ENCODE assay signal across 1 cellular context in the genomic region with DNA sequence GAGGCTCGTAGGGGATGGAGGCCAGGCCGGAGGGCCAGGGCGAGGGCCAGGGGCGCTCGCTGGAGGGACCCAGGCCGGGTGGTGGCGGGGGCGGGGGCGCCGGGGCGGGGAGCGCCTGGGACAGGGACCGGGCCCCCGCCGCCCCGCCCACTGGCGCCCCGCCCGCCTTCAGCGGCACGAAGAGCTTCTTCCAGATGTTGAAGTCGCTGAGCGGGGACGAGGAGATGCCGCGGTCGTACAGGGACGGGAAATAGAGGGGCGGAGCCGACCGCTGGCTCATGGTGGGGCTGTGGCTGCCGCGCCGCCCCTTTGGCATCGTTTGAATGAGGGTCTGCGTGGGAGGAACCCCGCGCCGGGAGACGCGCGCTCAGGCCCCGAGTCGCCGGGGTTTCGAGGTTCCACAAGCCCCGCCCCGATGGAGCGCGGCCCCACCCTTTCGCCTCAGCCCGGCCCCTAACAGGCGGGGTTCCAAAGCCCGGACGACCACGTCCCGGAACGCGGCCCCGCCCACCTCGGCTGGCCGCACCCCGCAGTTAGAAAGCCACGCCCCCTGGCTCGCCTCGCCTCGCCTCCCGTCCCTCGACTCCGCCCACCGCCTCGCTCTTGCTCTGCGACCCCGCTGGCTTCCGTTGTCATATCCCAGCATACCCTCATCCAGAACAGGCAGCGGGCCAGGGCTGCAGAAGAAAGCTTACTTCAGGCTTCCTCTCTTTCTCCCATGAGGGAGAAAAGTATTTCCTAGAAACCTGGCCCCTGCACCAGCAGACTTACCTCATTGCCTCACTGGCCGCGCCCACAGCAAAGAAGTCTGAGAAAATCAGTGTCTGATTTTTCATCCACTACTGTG.
A peak's percentile ranks its signal among the peaks of the same experiment; 100 is the strongest.
TF ChIP-seq lines count a peak whose summit lies in the region.

Gene C11orf91 (minus strand): TSS at position 402 of the 847 bp plus-strand sequence. CDS start 86 bp downstream, at position 316.

TF ChIP-seq in K562, 482 proteins besides CTCF, POLR2A, EP300 and RAD21 (continued from another document and continues in another):
- TF ChIP-seq, protein P1, sequence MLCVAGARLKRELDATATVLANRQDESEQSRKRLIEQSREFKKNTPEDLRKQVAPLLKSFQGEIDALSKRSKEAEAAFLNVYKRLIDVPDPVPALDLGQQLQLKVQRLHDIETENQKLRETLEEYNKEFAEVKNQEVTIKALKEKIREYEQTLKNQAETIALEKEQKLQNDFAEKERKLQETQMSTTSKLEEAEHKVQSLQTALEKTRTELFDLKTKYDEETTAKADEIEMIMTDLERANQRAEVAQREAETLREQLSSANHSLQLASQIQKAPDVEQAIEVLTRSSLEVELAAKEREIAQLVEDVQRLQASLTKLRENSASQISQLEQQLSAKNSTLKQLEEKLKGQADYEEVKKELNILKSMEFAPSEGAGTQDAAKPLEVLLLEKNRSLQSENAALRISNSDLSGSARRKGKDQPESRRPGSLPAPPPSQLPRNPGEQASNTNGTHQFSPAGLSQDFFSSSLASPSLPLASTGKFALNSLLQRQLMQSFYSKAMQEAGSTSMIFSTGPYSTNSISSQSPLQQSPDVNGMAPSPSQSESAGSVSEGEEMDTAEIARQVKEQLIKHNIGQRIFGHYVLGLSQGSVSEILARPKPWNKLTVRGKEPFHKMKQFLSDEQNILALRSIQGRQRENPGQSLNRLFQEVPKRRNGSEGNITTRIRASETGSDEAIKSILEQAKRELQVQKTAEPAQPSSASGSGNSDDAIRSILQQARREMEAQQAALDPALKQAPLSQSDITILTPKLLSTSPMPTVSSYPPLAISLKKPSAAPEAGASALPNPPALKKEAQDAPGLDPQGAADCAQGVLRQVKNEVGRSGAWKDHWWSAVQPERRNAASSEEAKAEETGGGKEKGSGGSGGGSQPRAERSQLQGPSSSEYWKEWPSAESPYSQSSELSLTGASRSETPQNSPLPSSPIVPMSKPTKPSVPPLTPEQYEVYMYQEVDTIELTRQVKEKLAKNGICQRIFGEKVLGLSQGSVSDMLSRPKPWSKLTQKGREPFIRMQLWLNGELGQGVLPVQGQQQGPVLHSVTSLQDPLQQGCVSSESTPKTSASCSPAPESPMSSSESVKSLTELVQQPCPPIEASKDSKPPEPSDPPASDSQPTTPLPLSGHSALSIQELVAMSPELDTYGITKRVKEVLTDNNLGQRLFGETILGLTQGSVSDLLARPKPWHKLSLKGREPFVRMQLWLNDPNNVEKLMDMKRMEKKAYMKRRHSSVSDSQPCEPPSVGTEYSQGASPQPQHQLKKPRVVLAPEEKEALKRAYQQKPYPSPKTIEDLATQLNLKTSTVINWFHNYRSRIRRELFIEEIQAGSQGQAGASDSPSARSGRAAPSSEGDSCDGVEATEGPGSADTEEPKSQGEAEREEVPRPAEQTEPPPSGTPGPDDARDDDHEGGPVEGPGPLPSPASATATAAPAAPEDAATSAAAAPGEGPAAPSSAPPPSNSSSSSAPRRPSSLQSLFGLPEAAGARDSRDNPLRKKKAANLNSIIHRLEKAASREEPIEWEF (CRISPR knock-in tag; IDR thresholded peaks at IDR 0.05): no peak
- TF ChIP-seq TARDBP (IDR thresholded peaks at IDR 0.05) (no peak), RFX7 (CRISPR knock-in tag; IDR thresholded peaks at IDR 0.05) (no peak), FOXJ3 (CRISPR knock-in tag; IDR thresholded peaks at IDR 0.05) (no peak), ZNF253 (CRISPR knock-in tag; conservative IDR thresholded peaks at IDR 0.05) (no peak), U2AF2 (optimal IDR thresholded peaks at IDR 0.05; ENCODE audit: low read depth, low read length) (no peak), CBX8 (IDR thresholded peaks at IDR 0.05; ENCODE audit: borderline replicate concordance, extremely low read depth, low read depth, low read length, poor library complexity, severe bottlenecking) (no peak), TEAD2 (tag; IDR thresholded peaks at IDR 0.05) (no peak), MGA (IDR thresholded peaks at IDR 0.05) (no peak), CBFA2T3 (IDR thresholded peaks at IDR 0.05) (no peak), ADNP (tag; IDR thresholded peaks at IDR 0.05) (no peak), TCFL5 (CRISPR knock-in tag; conservative IDR thresholded peaks at IDR 0.05) (no peak), MYC (IDR thresholded peaks at IDR 0.05; ENCODE audit: low read depth, low read length) (peak; percentile 38; the same call in 1 of the 2 replicates), MYC (CRISPR knock-in tag; IDR thresholded peaks at IDR 0.05; ENCODE audit: borderline replicate concordance, low read depth) (no peak), SRSF1 (IDR thresholded peaks at IDR 0.05; ENCODE audit: low read depth, low read length) (no peak), ZBTB34 (CRISPR knock-in tag; IDR thresholded peaks at IDR 0.05) (no peak)
- TF ChIP-seq, protein P2, sequence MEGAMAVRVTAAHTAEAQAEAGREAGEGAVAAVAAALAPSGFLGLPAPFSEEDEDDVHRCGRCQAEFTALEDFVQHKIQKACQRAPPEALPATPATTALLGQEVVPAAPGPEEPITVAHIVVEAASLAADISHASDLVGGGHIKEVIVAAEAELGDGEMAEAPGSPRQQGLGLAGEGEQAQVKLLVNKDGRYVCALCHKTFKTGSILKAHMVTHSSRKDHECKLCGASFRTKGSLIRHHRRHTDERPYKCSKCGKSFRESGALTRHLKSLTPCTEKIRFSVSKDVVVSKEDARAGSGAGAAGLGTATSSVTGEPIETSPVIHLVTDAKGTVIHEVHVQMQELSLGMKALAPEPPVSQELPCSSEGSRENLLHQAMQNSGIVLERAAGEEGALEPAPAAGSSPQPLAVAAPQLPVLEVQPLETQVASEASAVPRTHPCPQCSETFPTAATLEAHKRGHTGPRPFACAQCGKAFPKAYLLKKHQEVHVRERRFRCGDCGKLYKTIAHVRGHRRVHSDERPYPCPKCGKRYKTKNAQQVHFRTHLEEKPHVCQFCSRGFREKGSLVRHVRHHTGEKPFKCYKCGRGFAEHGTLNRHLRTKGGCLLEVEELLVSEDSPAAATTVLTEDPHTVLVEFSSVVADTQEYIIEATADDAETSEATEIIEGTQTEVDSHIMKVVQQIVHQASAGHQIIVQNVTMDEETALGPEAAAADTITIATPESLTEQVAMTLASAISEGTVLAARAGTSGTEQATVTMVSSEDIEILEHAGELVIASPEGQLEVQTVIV (CRISPR knock-in tag; IDR thresholded peaks at IDR 0.05; ENCODE audit: borderline replicate concordance): no peak
- TF ChIP-seq, protein P3, sequence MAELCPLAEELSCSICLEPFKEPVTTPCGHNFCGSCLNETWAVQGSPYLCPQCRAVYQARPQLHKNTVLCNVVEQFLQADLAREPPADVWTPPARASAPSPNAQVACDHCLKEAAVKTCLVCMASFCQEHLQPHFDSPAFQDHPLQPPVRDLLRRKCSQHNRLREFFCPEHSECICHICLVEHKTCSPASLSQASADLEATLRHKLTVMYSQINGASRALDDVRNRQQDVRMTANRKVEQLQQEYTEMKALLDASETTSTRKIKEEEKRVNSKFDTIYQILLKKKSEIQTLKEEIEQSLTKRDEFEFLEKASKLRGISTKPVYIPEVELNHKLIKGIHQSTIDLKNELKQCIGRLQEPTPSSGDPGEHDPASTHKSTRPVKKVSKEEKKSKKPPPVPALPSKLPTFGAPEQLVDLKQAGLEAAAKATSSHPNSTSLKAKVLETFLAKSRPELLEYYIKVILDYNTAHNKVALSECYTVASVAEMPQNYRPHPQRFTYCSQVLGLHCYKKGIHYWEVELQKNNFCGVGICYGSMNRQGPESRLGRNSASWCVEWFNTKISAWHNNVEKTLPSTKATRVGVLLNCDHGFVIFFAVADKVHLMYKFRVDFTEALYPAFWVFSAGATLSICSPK (IDR thresholded peaks at IDR 0.05; ENCODE audit: borderline replicate concordance): no peak
- TF ChIP-seq, protein P4, sequence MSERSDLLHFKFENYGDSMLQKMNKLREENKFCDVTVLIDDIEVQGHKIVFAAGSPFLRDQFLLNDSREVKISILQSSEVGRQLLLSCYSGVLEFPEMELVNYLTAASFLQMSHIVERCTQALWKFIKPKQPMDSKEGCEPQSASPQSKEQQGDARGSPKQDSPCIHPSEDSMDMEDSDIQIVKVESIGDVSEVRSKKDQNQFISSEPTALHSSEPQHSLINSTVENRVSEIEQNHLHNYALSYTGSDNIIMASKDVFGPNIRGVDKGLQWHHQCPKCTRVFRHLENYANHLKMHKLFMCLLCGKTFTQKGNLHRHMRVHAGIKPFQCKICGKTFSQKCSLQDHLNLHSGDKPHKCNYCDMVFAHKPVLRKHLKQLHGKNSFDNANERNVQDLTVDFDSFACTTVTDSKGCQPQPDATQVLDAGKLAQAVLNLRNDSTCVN (CRISPR knock-in tag; IDR thresholded peaks at IDR 0.05): no peak
